1 cellular context compared by ENCODE assay signal in the genomic region with DNA sequence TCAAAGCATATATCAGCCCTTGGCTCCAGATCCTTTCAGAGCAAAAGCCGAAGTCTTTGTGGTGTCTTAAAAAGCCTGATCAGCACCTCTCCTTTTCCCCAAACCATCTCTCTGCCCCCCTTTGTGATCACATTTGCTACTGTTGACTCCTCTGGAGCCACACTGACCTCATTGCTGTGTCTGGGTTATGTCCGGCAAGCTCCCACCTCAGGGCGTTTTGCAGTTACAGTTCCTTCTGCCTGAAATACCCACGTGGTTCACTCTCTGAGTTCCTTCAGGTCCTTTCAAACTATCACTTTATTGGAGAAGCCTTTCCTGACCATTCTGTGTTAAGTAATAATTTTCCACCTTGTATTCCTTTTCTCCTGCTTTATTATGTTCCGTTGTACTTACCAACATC.
TF ChIP-seq lines count a peak whose summit lies in the region.

No MANE protein-coding gene starts in this region.

TF ChIP-seq in K562, 482 proteins besides CTCF, POLR2A, EP300 and RAD21 (continued from another document):
- TF ChIP-seq CHD7 (IDR thresholded peaks at IDR 0.05; ENCODE audit: low read depth, low read length) (no peak), GTF2F1 (IDR thresholded peaks at IDR 0.05; ENCODE audit: low read depth, low read length) (no peak), MCM5 (IDR thresholded peaks at IDR 0.05; ENCODE audit: low read depth) (no peak), GATAD2B (IDR thresholded peaks at IDR 0.05; ENCODE audit: borderline replicate concordance) (no peak), NFE2 (IDR thresholded peaks at IDR 0.05; ENCODE audit: low read depth) (no peak), SOX6 (IDR thresholded peaks at IDR 0.05) (no peak), COPS2 (conservative IDR thresholded peaks at IDR 0.05) (no peak), GTF2B (IDR thresholded peaks at IDR 0.05; ENCODE audit: extremely low read depth, insufficient read length) (no peak), ZKSCAN3 (CRISPR knock-in tag; IDR thresholded peaks at IDR 0.05) (no peak), ATF7 (IDR thresholded peaks at IDR 0.05) (peak; percentile 30; the same call in 1 of the 2 replicates)
- TF ChIP-seq, protein P1, sequence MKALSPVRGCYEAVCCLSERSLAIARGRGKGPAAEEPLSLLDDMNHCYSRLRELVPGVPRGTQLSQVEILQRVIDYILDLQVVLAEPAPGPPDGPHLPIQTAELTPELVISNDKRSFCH (CRISPR knock-in tag; IDR thresholded peaks at IDR 0.05): no peak
- TF ChIP-seq, protein P1 (tag; IDR thresholded peaks at IDR 0.05): no peak
- TF ChIP-seq, protein P2, sequence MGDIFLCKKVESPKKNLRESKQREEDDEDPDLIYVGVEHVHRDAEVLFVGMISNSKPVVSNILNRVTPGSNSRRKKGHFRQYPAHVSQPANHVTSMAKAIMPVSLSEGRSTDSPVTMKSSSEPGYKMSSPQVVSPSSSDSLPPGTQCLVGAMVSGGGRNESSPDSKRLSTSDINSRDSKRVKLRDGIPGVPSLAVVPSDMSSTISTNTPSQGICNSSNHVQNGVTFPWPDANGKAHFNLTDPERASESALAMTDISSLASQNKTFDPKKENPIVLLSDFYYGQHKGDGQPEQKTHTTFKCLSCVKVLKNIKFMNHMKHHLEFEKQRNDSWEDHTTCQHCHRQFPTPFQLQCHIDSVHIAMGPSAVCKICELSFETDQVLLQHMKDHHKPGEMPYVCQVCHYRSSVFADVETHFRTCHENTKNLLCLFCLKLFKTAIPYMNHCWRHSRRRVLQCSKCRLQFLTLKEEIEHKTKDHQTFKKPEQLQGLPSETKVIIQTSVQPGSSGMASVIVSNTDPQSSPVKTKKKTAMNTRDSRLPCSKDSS (IDR thresholded peaks at IDR 0.05; ENCODE audit: low read depth, partially characterized antibody): no peak
